In genomic region chr1:165444897-165445370, GRCh38 we compare ENCODE assay signal across 8 cellular contexts. TPM values are rescaled to one million over a fixed set of nuclear protein-coding genes. Genes with fewer than 3 reads are reported as not detected.
DNase-seq lines count a peak whose midpoint lies in the region; ATAC-seq and TF ChIP-seq lines count a peak whose summit lies in the region.

Gene RXRG (minus strand): TSS chr1:165445126. CDS start chr1:165444893, 233 bp downstream.

- no peaks in the 10 kb centered on the region for H4K20me1 ChIP-seq in PC-9 (ENCODE audit: insufficient read depth)

- no peaks in the 10 kb centered on the region for H3K36me3 Mint-ChIP-seq in effector memory CD8-positive, alpha-beta T cell (ENCODE audit: insufficient read depth)

- peaks cover 44% of the 10 kb centered on the region for H3K27me3 ChIP-seq in PC-9 (ENCODE audit: insufficient read depth, low read depth)

- no peaks in the 10 kb centered on the region for H3K36me3 ChIP-seq in PC-9 (ENCODE audit: low read depth)

- H3K79me2 ChIP-seq in PC-9 (ENCODE audit: low read depth), result no peaks in the 10 kb centered on the region

- ATAC-seq in effector memory CD8-positive, alpha-beta T cell (replicated peaks), result peak; percentile 41
- ATAC-seq in HG03097 (IDR thresholded peaks at IDR 0.05; ENCODE audit: low FRiP score, unreplicated experiment), result no peak
- ATAC-seq in HG02870 (IDR thresholded peaks at IDR 0.05; ENCODE audit: unreplicated experiment), result no peak

- no peak within 1 kb of the TSS for H2AFZ ChIP-seq in PC-9

- no peaks in the 10 kb centered on the region for H3K4me1 ChIP-seq in PC-9 (replicated peaks; ENCODE audit: insufficient read depth)

- POLR2A ChIA-PET in PC-9 (lab: Charles Lee; ENCODE audit: unreplicated experiment), result no interaction called here

- no peaks in the 10 kb centered on the region; the same call in 1 of the 2 replicates for H3K9me2 ChIP-seq in PC-9 (ENCODE audit: insufficient read depth)

- CTCF ChIA-PET in PC-9 (lab: Charles Lee), result no interaction called here

- no peaks in the 10 kb centered on the region for H3K9me3 ChIP-seq in PC-9 (ENCODE audit: insufficient read depth, low read depth)

- no peak within 1 kb of the TSS for H3K27ac Mint-ChIP-seq in effector memory CD8-positive, alpha-beta T cell

- no peaks in the 10 kb centered on the region for H3F3A ChIP-seq in PC-9 (ENCODE audit: insufficient read depth, low read depth)

- H3K4me3 Mint-ChIP-seq in effector memory CD8-positive, alpha-beta T cell, result no peak within 1 kb of the TSS

- TF ChIP-seq CTCF in GM20000 (IDR thresholded peaks at IDR 0.05; ENCODE audit: extremely low read depth, missing control alignments), result no peak
- no peak for TF ChIP-seq CTCF in PC-9 (conservative IDR thresholded peaks at IDR 0.05)

- intact Hi-C loops in PC-9 (cut with micrococcal nuclease; ENCODE audit: unreplicated experiment), result no loop called here

- H3K9me3 Mint-ChIP-seq in effector memory CD8-positive, alpha-beta T cell, result no peaks in the 10 kb centered on the region

- BruUV-seq in PC-9 (replicated peaks; lab: Mats Ljungman, UMichigan), result no TSS peak

- H3K4me3 ChIP-seq in PC-9, result no peak within 1 kb of the TSS

- peaks cover 6 to 44% of the 10 kb centered on the region in 2 donors for H3K27me3 Mint-ChIP-seq in effector memory CD8-positive, alpha-beta T cell

- H3K27ac ChIP-seq in PC-9, result no peak within 1 kb of the TSS

- H3K4me1 Mint-ChIP-seq in effector memory CD8-positive, alpha-beta T cell (ENCODE audit: low read depth in 2 of 2), result no peaks in the 10 kb centered on the region

- peak; percentile 0 for DNase-seq in EH (ENCODE audit: low read depth)
- peak; percentile 71 for DNase-seq in NCI-H748 treated with DMSO at 0.1 percent for 48 hours (lab: John Stamatoyannopoulos, UW)
- no peak for DNase-seq in effector memory CD8-positive, alpha-beta T cell
- peak; percentile 80 for DNase-seq in myocyte (ENCODE audit: low read depth)
- no peak for DNase-seq in GM20000 (ENCODE audit: low spot score)
- DNase-seq in PC-9, result no peak

- H3K4me2 ChIP-seq in PC-9, result no peak within 1 kb of the TSS

RNA-seq across cellular contexts. Expression of gene RXRG, which starts in this region (rescaled TPM):
- total RNA-seq in myocyte (0.08 TPM in 1 of 2 replicates, not detected in the other), PC-9 (2021) (not detected in 2 replicates)
- 0.19 TPM for polyA plus RNA-seq in myocyte (2012)

Comparison
In these comparisons a context has a peak if more than half of its experiments do, and no peak if none do; other contexts are left out.
1. Peak in DNase-seq in myocyte; RNA of the gene not detected or under 1 TPM.
2. DNase-seq: peak in EH (single experiment) and NCI-H748 treated with DMSO at 0.1 percent for 48 hours (single experiment); none in effector memory CD8-positive, alpha-beta T cell (0 of 3), GM20000 (single experiment) and PC-9 (0 of 2).